ENCODE assay signal across 9 cellular contexts in genomic region chr1:151131832-151132675, GRCh38. TPM values are rescaled to one million over a fixed set of nuclear protein-coding genes. Genes with fewer than 3 reads are reported as not detected.
DNase-seq lines count a peak whose midpoint lies in the region; ATAC-seq and TF ChIP-seq lines count a peak whose summit lies in the region.
"Had no signal": no experiment of that assay in that cellular context is flagged by ENCODE, and none has a peak within 500 bp of the region (broad histone marks: within the 10 kb centered on the region; RNA-seq: fewer than 3 reads in every experiment).

No MANE protein-coding gene starts in this region.

- TF ChIP-seq POLR2A in GM18505 (IDR thresholded peaks at IDR 0.05; ENCODE audit: borderline replicate concordance, extremely low read depth, insufficient read depth, insufficient read length), result no peak

- H3K27me3 Mint-ChIP-seq in activated T-cell treated with anti-CD3 and anti-CD28 coated beads, Interleukin-2, amount 50 U/mL, for 24 hours, result peaks cover 9% of the 10 kb centered on the region
- H3K27me3 Mint-ChIP-seq in effector memory CD8-positive, alpha-beta T cell, result peaks cover 0 to 16% of the 10 kb centered on the region in 2 donors

- peaks cover 16% of the 10 kb centered on the region for H3K4me1 ChIP-seq in mononuclear cell (ENCODE audit: insufficient read depth, low read length)
- peaks cover 5% of the 10 kb centered on the region for H3K4me1 ChIP-seq in upper lobe of right lung

- no peaks in the 10 kb centered on the region for H3K36me3 ChIP-seq in upper lobe of right lung

- H3K36me3 Mint-ChIP-seq in activated T-cell treated with anti-CD3 and anti-CD28 coated beads, Interleukin-2, amount 50 U/mL, for 24 hours (ENCODE audit: low read depth), result no peaks in the 10 kb centered on the region
- peaks cover 6% of the 10 kb centered on the region for H3K36me3 Mint-ChIP-seq in effector memory CD8-positive, alpha-beta T cell (ENCODE audit: insufficient read depth)

- H3K27ac ChIP-seq in upper lobe of right lung, result no peak overlapping the region
- H3K27ac ChIP-seq: C4-2B had no signal

- no peak for ATAC-seq in effector memory CD8-positive, alpha-beta T cell (replicated peaks)
- ATAC-seq in upper lobe of right lung (peak; percentile 49), GM18505 (IDR thresholded peaks at IDR 0.05; ENCODE audit: unreplicated experiment) (no peak)

- TF ChIP-seq CTCF in upper lobe of right lung (IDR thresholded peaks at IDR 0.05) (no peak), GM20000 (IDR thresholded peaks at IDR 0.05; ENCODE audit: extremely low read depth, missing control alignments) (no peak)

- H3K4me3 Mint-ChIP-seq in activated T-cell treated with anti-CD3 and anti-CD28 coated beads, Interleukin-2, amount 50 U/mL, for 24 hours, result peak overlapping the region; percentile 64
- peak overlapping the region; percentile 45 to 70 for H3K4me3 Mint-ChIP-seq in effector memory CD8-positive, alpha-beta T cell

- DNase-seq in activated T-cell treated with anti-CD3 and anti-CD28 coated beads, Interleukin-2, amount 50 U/mL, for 24 hours, result peak; percentile 43
- DNase-seq in activated T-cell treated with anti-CD3 and anti-CD28 coated beads for 4 hours, result no peak
- no peak for DNase-seq in effector memory CD8-positive, alpha-beta T cell
- DNase-seq in upper lobe of right lung, result peak; percentile 68
- no peak for DNase-seq in NCI-H2081 treated with DMSO at 0.1 percent for 48 hours (lab: John Stamatoyannopoulos, UW)
- no peak for DNase-seq in GM20000 (ENCODE audit: low spot score)

- H3K27me3 ChIP-seq in mononuclear cell (ENCODE audit: insufficient read depth, low read length) (no peaks in the 10 kb centered on the region), upper lobe of right lung (no peaks in the 10 kb centered on the region)

- peak overlapping the region; percentile 30 for H3K4me3 ChIP-seq in mononuclear cell (ENCODE audit: low read length)
- peak overlapping the region; percentile 46 for H3K4me3 ChIP-seq in upper lobe of right lung

- H3K4me1 Mint-ChIP-seq in activated T-cell treated with anti-CD3 and anti-CD28 coated beads, Interleukin-2, amount 50 U/mL, for 24 hours (ENCODE audit: low read depth), result peaks cover 13% of the 10 kb centered on the region
- H3K4me1 Mint-ChIP-seq in effector memory CD8-positive, alpha-beta T cell (ENCODE audit: low read depth in 2 of 2), result peaks cover 1 to 4% of the 10 kb centered on the region in 2 donors

- intact Hi-C loops in upper lobe of right lung (cut with DNase I), result no loop called here

- no peaks in the 10 kb centered on the region for H3K9me3 Mint-ChIP-seq in activated T-cell treated with anti-CD3 and anti-CD28 coated beads, Interleukin-2, amount 50 U/mL, for 24 hours
- H3K9me3 Mint-ChIP-seq in effector memory CD8-positive, alpha-beta T cell, result no peaks in the 10 kb centered on the region

- H3K27ac Mint-ChIP-seq in activated T-cell treated with anti-CD3 and anti-CD28 coated beads, Interleukin-2, amount 50 U/mL, for 24 hours, result peak overlapping the region; percentile 87
- no peak overlapping the region for H3K27ac Mint-ChIP-seq in effector memory CD8-positive, alpha-beta T cell

- H3K9me3 ChIP-seq in mononuclear cell (ENCODE audit: low read depth, low read length) (no peaks in the 10 kb centered on the region), upper lobe of right lung (no peaks in the 10 kb centered on the region)

RNA-seq across cellular contexts. Expression of gene SEMA6C, which starts 14.4 kb away (rescaled TPM):
- 0.52 TPM for total RNA-seq in mononuclear cell
- 6.7 TPM for total RNA-seq in upper lobe of right lung

RNA-seq across cellular contexts. Expression of gene TNFAIP8L2, which starts 24.4 kb away (rescaled TPM):
- total RNA-seq in mononuclear cell (4.6 TPM), upper lobe of right lung (10.3 TPM)

RNA-seq across cellular contexts. Expression of gene LYSMD1, which starts 33.6 kb away (rescaled TPM):
- 1.3 TPM for total RNA-seq in mononuclear cell
- total RNA-seq in upper lobe of right lung, result 6.2 TPM

RNA-seq across cellular contexts. Expression of gene SCNM1, which starts 33.9 kb away (rescaled TPM):
- total RNA-seq in mononuclear cell (41.6 TPM), upper lobe of right lung (34.6 TPM)

RNA-seq across cellular contexts. Expression of gene TMOD4, which starts 43.7 kb away (rescaled TPM):
- total RNA-seq in mononuclear cell (not detected), upper lobe of right lung (not detected)

Comparison
In these comparisons a context has a peak if more than half of its experiments do, and no peak if none do; other contexts are left out.
1. DNase-seq: peak in activated T-cell treated with anti-CD3 and anti-CD28 coated beads, Interleukin-2, amount 50 U/mL, for 24 hours (single experiment) and upper lobe of right lung (single experiment); none in activated T-cell treated with anti-CD3 and anti-CD28 coated beads for 4 hours (single experiment), effector memory CD8-positive, alpha-beta T cell (0 of 3), NCI-H2081 treated with DMSO at 0.1 percent for 48 hours (single experiment) and GM20000 (single experiment).